10 cellular contexts compared by ENCODE assay signal in genomic region chr16:24645739-24646645, GRCh38.
DNase-seq lines count a peak whose midpoint lies in the region; ATAC-seq and TF ChIP-seq lines count a peak whose summit lies in the region.
"Had no signal": no experiment of that assay in that cellular context is flagged by ENCODE, and none has a peak within 500 bp of the region (broad histone marks: within the 10 kb centered on the region; RNA-seq: fewer than 3 reads in every experiment).

No MANE protein-coding gene starts in this region.

- H3K36me3 Mint-ChIP-seq in effector memory CD8-positive, alpha-beta T cell (ENCODE audit: insufficient read depth), result no peaks in the 10 kb centered on the region
- H3K36me3 Mint-ChIP-seq: naive B cell had no signal

- ATAC-seq in right cardiac atrium (peak; percentile 70 to 80), HG02884 (IDR thresholded peaks at IDR 0.05; ENCODE audit: unreplicated experiment) (no peak), GM18868 (IDR thresholded peaks at IDR 0.05; ENCODE audit: unreplicated experiment) (no peak)
- ATAC-seq in effector memory CD8-positive, alpha-beta T cell (replicated peaks), result no peak
- ATAC-seq: activated CD4-positive, alpha-beta T cell treated with anti-CD3 and anti-CD28 coated beads for 36 hours had no signal

- H3K4me3 ChIP-seq in right cardiac atrium (ENCODE audit: low read length), result no peak overlapping the region
- H3K4me3 ChIP-seq in transverse colon, result no peak overlapping the region

- no peaks in the 10 kb centered on the region for H3K4me1 ChIP-seq in right cardiac atrium (ENCODE audit: control insufficient read depth, insufficient read depth, low read length)
- no peaks in the 10 kb centered on the region for H3K4me1 ChIP-seq in transverse colon

- no peak for TF ChIP-seq POLR2A in transverse colon (IDR thresholded peaks at IDR 0.05)

- H3K4me3 Mint-ChIP-seq in effector memory CD8-positive, alpha-beta T cell, result no peak overlapping the region
- H3K4me3 Mint-ChIP-seq: activated CD4-positive, alpha-beta T cell treated with anti-CD3 and anti-CD28 coated beads for 36 hours; naive B cell had no signal

- peaks cover 17 to 35% of the 10 kb centered on the region in 2 donors for H3K27me3 Mint-ChIP-seq in effector memory CD8-positive, alpha-beta T cell

- H3K27me3 ChIP-seq in right cardiac atrium (ENCODE audit: control insufficient read depth, insufficient read depth), result no peaks in the 10 kb centered on the region
- no peaks in the 10 kb centered on the region for H3K27me3 ChIP-seq in transverse colon

- TF ChIP-seq CTCF in transverse colon (IDR thresholded peaks at IDR 0.05), result no peak

- H3K9me3 Mint-ChIP-seq in effector memory CD8-positive, alpha-beta T cell, result no peaks in the 10 kb centered on the region

- H3K4me1 Mint-ChIP-seq in effector memory CD8-positive, alpha-beta T cell (ENCODE audit: low read depth in 2 of 2), result no peaks in the 10 kb centered on the region
- H3K4me1 Mint-ChIP-seq: activated CD4-positive, alpha-beta T cell treated with anti-CD3 and anti-CD28 coated beads for 36 hours; naive B cell had no signal

- H3K27ac Mint-ChIP-seq in effector memory CD8-positive, alpha-beta T cell, result no peak overlapping the region
- H3K27ac Mint-ChIP-seq: activated CD4-positive, alpha-beta T cell treated with anti-CD3 and anti-CD28 coated beads for 36 hours had no signal

- DNase-seq in HT-29 (ENCODE audit: low spot score) (peak; percentile 6), amniotic stem cell (lab: John Stamatoyannopoulos, UW) (peak; percentile 97), right cardiac atrium (no peak), transverse colon (no peak)
- no peak for DNase-seq in effector memory CD8-positive, alpha-beta T cell
- DNase-seq: activated CD4-positive, alpha-beta T cell treated with anti-CD3 and anti-CD28 coated beads for 36 hours; naive B cell; NCI-H345 had no signal

- in situ Hi-C loops in transverse colon (cut with MboI; ENCODE audit: low pct_ligation_motif_present in 1 of 4, low pct_unique_long_range_greater_than_20kb in 1 of 4, low sequenced_read_pairs in 3 of 4), result no loop called here

- H3K36me3 ChIP-seq in transverse colon, result no peaks in the 10 kb centered on the region

- WGBS in right cardiac atrium, result 72% methylated on average over 5 of the region's 5 CpGs
- WGBS in transverse colon (ENCODE audit: low coverage in 1 of 2), 2 donors, result 49 to 83% methylated on average over 5 of the region's 5 CpGs

- H3K27ac ChIP-seq in right cardiac atrium (ENCODE audit: low read length), result no peak overlapping the region
- peak overlapping the region; percentile 10 to 60 (median 46) for H3K27ac ChIP-seq in transverse colon

- intact Hi-C loops in right cardiac atrium (cut with DNase I), result no loop called here
- intact Hi-C loops in transverse colon (cut with DNase I; ENCODE audit: low total_unique reads), result no loop called here

- no peak for TF ChIP-seq EP300 in transverse colon (IDR thresholded peaks at IDR 0.05; ENCODE audit: low read depth)

- H3K9me3 ChIP-seq in right cardiac atrium (ENCODE audit: control insufficient read depth, low read length) (no peaks in the 10 kb centered on the region), transverse colon (no peaks in the 10 kb centered on the region)

Comparison
In these comparisons a context has a peak if more than half of its experiments do, and no peak if none do; other contexts are left out.
1. DNase-seq: peak in HT-29 (single experiment) and amniotic stem cell (single experiment); none in right cardiac atrium (0 of 3), transverse colon (single experiment) and effector memory CD8-positive, alpha-beta T cell (0 of 3).
2. ATAC-seq: peak in right cardiac atrium (2 of 2); none in effector memory CD8-positive, alpha-beta T cell (single experiment), HG02884 (single experiment) and GM18868 (single experiment).